ENCODE assay signal across 8 cellular contexts in genomic region chr15:66369773-66370651, GRCh38. TPM values are rescaled to one million over a fixed set of nuclear protein-coding genes. Genes with fewer than 3 reads are reported as not detected.
A peak's percentile ranks its signal among the peaks of the same experiment; 100 is the strongest.
DNase-seq lines count a peak whose midpoint lies in the region; ATAC-seq and TF ChIP-seq lines count a peak whose summit lies in the region.

No MANE protein-coding gene starts in this region.

- DNase-seq in Right ventricle myocardium inferior (ENCODE audit: missing footprints) = no peak
- no peak for DNase-seq in cardiac septum (ENCODE audit: low spot score)
- DNase-seq in PC-9 = peak; percentile 16 to 42
- DNase-seq in chondrocyte (ENCODE audit: low spot score) = no peak
- no peak for DNase-seq in memory B cell (ENCODE audit: low spot score in 2 of 2)
- DNase-seq in SK-N-DZ (ENCODE audit: low spot score) = no peak

- peaks cover 9% of the 10 kb centered on the region for H3K4me1 Mint-ChIP-seq in chondrocyte (ENCODE audit: low read depth)
- peaks cover 9% of the 10 kb centered on the region for H3K4me1 Mint-ChIP-seq in memory B cell

- H3K27ac Mint-ChIP-seq in chondrocyte (ENCODE audit: unreplicated experiment) (peak overlapping the region; percentile 89), memory B cell (peak overlapping the region; percentile 62)

- peaks cover 7% of the 10 kb centered on the region for H3K9me3 Mint-ChIP-seq in chondrocyte (ENCODE audit: low read depth)
- H3K9me3 Mint-ChIP-seq in memory B cell = peaks cover 2% of the 10 kb centered on the region

- no peaks in the 10 kb centered on the region for H4K20me1 ChIP-seq in PC-9 (ENCODE audit: insufficient read depth)

- peak overlapping the region; percentile 63 for H3K4me2 ChIP-seq in PC-9

- CTCF ChIA-PET in PC-9 (lab: Charles Lee) = interaction anchor here (0.7 kb wide), 1 partner anchor 46 kb away, joined by 3 read pairs; no protein-coding TSS in a partner anchor

- no peak for TF ChIP-seq CTCF in PC-9 (conservative IDR thresholded peaks at IDR 0.05)
- no peak for TF ChIP-seq CTCF in chondrocyte (IDR thresholded peaks at IDR 0.05)

- intact Hi-C loops in Right ventricle myocardium inferior (cut with DNase I) = no loop called here
- intact Hi-C loops in cardiac septum (cut with DNase I) = no loop called here
- intact Hi-C loops in PC-9 (cut with micrococcal nuclease; ENCODE audit: unreplicated experiment) = no loop called here

- POLR2A ChIA-PET in PC-9 (lab: Charles Lee; ENCODE audit: unreplicated experiment) = no interaction called here

- no peaks in the 10 kb centered on the region for H3K9me2 ChIP-seq in PC-9 (ENCODE audit: insufficient read depth)

- H3K36me3 Mint-ChIP-seq in chondrocyte (ENCODE audit: low read depth) (peaks cover 1% of the 10 kb centered on the region), memory B cell (no peaks in the 10 kb centered on the region)

- no peaks in the 10 kb centered on the region for H3K36me3 ChIP-seq in PC-9 (ENCODE audit: low read depth)

- H2AFZ ChIP-seq in PC-9 = peak overlapping the region; percentile 85

- BruUV-seq in PC-9 (replicated peaks; lab: Mats Ljungman, UMichigan) = TSS peak; percentile 91

- no peaks in the 10 kb centered on the region for H3K79me2 ChIP-seq in PC-9 (ENCODE audit: low read depth)

- no peak overlapping the region; the same call in 1 of the 2 replicates for H3K4me3 ChIP-seq in PC-9

- H3K4me3 Mint-ChIP-seq in chondrocyte (ENCODE audit: unreplicated experiment) (peak overlapping the region; percentile 59), memory B cell (peak overlapping the region; percentile 64)

- peaks cover 25% of the 10 kb centered on the region for H3K4me1 ChIP-seq in PC-9 (replicated peaks; ENCODE audit: insufficient read depth)

- H3K27ac ChIP-seq in PC-9 = peak overlapping the region; percentile 85

- no peaks in the 10 kb centered on the region for H3K27me3 ChIP-seq in PC-9 (ENCODE audit: insufficient read depth, low read depth)

- no peaks in the 10 kb centered on the region for H3K27me3 Mint-ChIP-seq in chondrocyte (ENCODE audit: low read depth)
- H3K27me3 Mint-ChIP-seq in memory B cell = no peaks in the 10 kb centered on the region

- no peaks in the 10 kb centered on the region for H3K9me3 ChIP-seq in PC-9 (ENCODE audit: insufficient read depth, low read depth)

- ATAC-seq in Right ventricle myocardium inferior (peak; percentile 31), memory B cell (ENCODE audit: low read depth) (peak; percentile 70), HG03045 (IDR thresholded peaks at IDR 0.05; ENCODE audit: unreplicated experiment) (no peak), GM18498 (IDR thresholded peaks at IDR 0.05; ENCODE audit: unreplicated experiment) (no peak)

- H3F3A ChIP-seq in PC-9 (ENCODE audit: insufficient read depth, low read depth) = 0 out of 2 replicates have a peak, but pooled peaks cover 3% of the 10 kb centered on the region

RNA-seq across cellular contexts. Expression of gene TIPIN, which starts 13.5 kb away (rescaled TPM):
- total RNA-seq in Right ventricle myocardium inferior = 2.8 TPM
- total RNA-seq in cardiac septum = 4.3 TPM
- total RNA-seq in PC-9 (2021) = 12.9 and 13.1 TPM in 2 replicates
- total RNA-seq in chondrocyte = 6.3 to 11.9 TPM (median 8.2 TPM) in 3 replicates
- polyA plus RNA-seq in SK-N-DZ (2014; cell fraction: cytosol; rRNA removed) = 32.0 and 36.1 TPM in 2 replicates
- polyA plus RNA-seq in SK-N-DZ (2014; cell fraction: nucleus; rRNA removed) = 18.8 and 24.0 TPM in 2 replicates

RNA-seq across cellular contexts. Expression of gene MAP2K1, which starts 16.7 kb away (rescaled TPM):
- 47.3 TPM for total RNA-seq in Right ventricle myocardium inferior
- total RNA-seq in cardiac septum = 38.7 TPM
- total RNA-seq in PC-9 (2021) = 78.6 and 95.5 TPM in 2 replicates
- 44.7 to 49.7 TPM (median 45.1 TPM) in 3 replicates for total RNA-seq in chondrocyte
- 22.5 and 25.2 TPM in 2 replicates for polyA plus RNA-seq in SK-N-DZ (2014; cell fraction: cytosol; rRNA removed)
- 16.9 and 17.1 TPM in 2 replicates for polyA plus RNA-seq in SK-N-DZ (2014; cell fraction: nucleus; rRNA removed)

Comparison
In these comparisons a context has a peak if more than half of its experiments do, and no peak if none do; other contexts are left out.
1. ATAC-seq: peak in Right ventricle myocardium inferior (single experiment) and memory B cell (single experiment); none in HG03045 (single experiment) and GM18498 (single experiment).
2. DNase-seq: peak in PC-9 (2 of 2); none in Right ventricle myocardium inferior (single experiment), cardiac septum (single experiment), chondrocyte (single experiment), memory B cell (0 of 2) and SK-N-DZ (single experiment).